ENCODE assay signal across 8 cellular contexts in genomic region chr16:15704545-15704987, GRCh38. TPM values are rescaled to one million over a fixed set of nuclear protein-coding genes. Genes with fewer than 3 reads are reported as not detected.
DNase-seq lines count a peak whose midpoint lies in the region; ATAC-seq and TF ChIP-seq lines count a peak whose summit lies in the region.

No MANE protein-coding gene starts in this region.

- peak; percentile 53 to 72 (median 66) for DNase-seq in CD4-positive, CD25-positive, alpha-beta regulatory T cell
- DNase-seq in HS-27A (ENCODE audit: low read depth) (peak; percentile 30), PC-3 (peak; percentile 73), fibroblast of peridontal ligament (ENCODE audit: extremely low read depth) (peak; percentile 82), neural progenitor cell (ENCODE audit: low spot score) (peak; percentile 82), stomach (peak; percentile 70)
- peak; percentile 86 to 87 for DNase-seq in activated T-cell treated with anti-CD3 and anti-CD28 coated beads, Interleukin-2, amount 50 U/mL, for 48 hours

- H3K27me3 Mint-ChIP-seq in CD4-positive, CD25-positive, alpha-beta regulatory T cell: no peaks in the 10 kb centered on the region
- peaks cover 2% of the 10 kb centered on the region for H3K27me3 Mint-ChIP-seq in neural progenitor cell (ENCODE audit: insufficient read depth, low read depth)

- H3K9me3 ChIP-seq in CD4-positive, CD25-positive, alpha-beta regulatory T cell (ENCODE audit: control insufficient read depth in 2 of 2, low read length in 2 of 2): no peaks in the 10 kb centered on the region
- no peaks in the 10 kb centered on the region for H3K9me3 ChIP-seq in PC-3 (ENCODE audit: low read length)
- no peaks in the 10 kb centered on the region for H3K9me3 ChIP-seq in neural progenitor cell (ENCODE audit: low read depth)
- H3K9me3 ChIP-seq in stomach: no peaks in the 10 kb centered on the region

- H3K4me1 Mint-ChIP-seq in CD4-positive, CD25-positive, alpha-beta regulatory T cell: peaks cover 5 to 21% (median 14%) of the 10 kb centered on the region in 4 donors
- no peaks in the 10 kb centered on the region for H3K4me1 Mint-ChIP-seq in neural progenitor cell

- peaks cover 56% of the 10 kb centered on the region for H3K36me3 ChIP-seq in CD4-positive, CD25-positive, alpha-beta regulatory T cell (ENCODE audit: control insufficient read depth, insufficient read depth, low read length)
- peaks cover 3% of the 10 kb centered on the region; the same call in 1 of the 2 replicates for H3K36me3 ChIP-seq in PC-3 (ENCODE audit: low read depth, low read length)
- H3K36me3 ChIP-seq in neural progenitor cell: no peaks in the 10 kb centered on the region
- H3K36me3 ChIP-seq in stomach: peaks cover 13 to 91% (median 78%) of the 10 kb centered on the region in 4 donors

- no TSS peak for BruUV-seq in PC-3 (replicated peaks; lab: Mats Ljungman, UMichigan)

- H3F3A ChIP-seq in PC-3 (ENCODE audit: low read length, unreplicated experiment) (no peaks in the 10 kb centered on the region), neural progenitor cell (ENCODE audit: low read depth) (no peaks in the 10 kb centered on the region)

- ATAC-seq in CD4-positive, CD25-positive, alpha-beta regulatory T cell (ENCODE audit: low read depth in 2 of 2): peak; percentile 61 to 71
- ATAC-seq in PC-3: peak; percentile 79
- no peak for ATAC-seq in HG03442 (IDR thresholded peaks at IDR 0.05; ENCODE audit: unreplicated experiment)

- peaks cover 0 to 1% (median 0%) of the 10 kb centered on the region in 7 donors for H3K9me3 Mint-ChIP-seq in CD4-positive, CD25-positive, alpha-beta regulatory T cell
- H3K9me3 Mint-ChIP-seq in neural progenitor cell: no peaks in the 10 kb centered on the region

- no peak overlapping the region for H3K4me3 Mint-ChIP-seq in CD4-positive, CD25-positive, alpha-beta regulatory T cell
- H3K4me3 Mint-ChIP-seq in neural progenitor cell: no peak overlapping the region

- CTCF ChIA-PET in PC-3 (lab: Charles Lee): no interaction called here

- H2AFZ ChIP-seq in PC-3 (ENCODE audit: low read length) (no peak overlapping the region), neural progenitor cell (replicated peaks) (no peak overlapping the region)

- H3K4me1 ChIP-seq in CD4-positive, CD25-positive, alpha-beta regulatory T cell (ENCODE audit: control insufficient read depth, insufficient read depth, low read length, poor library complexity, severe bottlenecking): no peaks in the 10 kb centered on the region
- H3K4me1 ChIP-seq in PC-3 (ENCODE audit: insufficient read depth, low read length) (no peaks in the 10 kb centered on the region), neural progenitor cell (no peaks in the 10 kb centered on the region), stomach (peaks cover 0 to 4% (median 0%) of the 10 kb centered on the region in 4 donors)

- peak overlapping the region in 2 of 3 donors; percentile 15 to 79 for H3K27ac Mint-ChIP-seq in CD4-positive, CD25-positive, alpha-beta regulatory T cell
- H3K27ac Mint-ChIP-seq in neural progenitor cell: no peak overlapping the region

- H3K36me3 Mint-ChIP-seq in CD4-positive, CD25-positive, alpha-beta regulatory T cell: peaks cover 28% of the 10 kb centered on the region
- peaks cover 14% of the 10 kb centered on the region for H3K36me3 Mint-ChIP-seq in neural progenitor cell

- intact Hi-C loops in PC-3 (cut with micrococcal nuclease): loop anchor here (2.0 kb wide), 2 partner anchors 32 to 60 kb away; no protein-coding TSS in a partner anchor
- intact Hi-C loops in stomach (cut with DNase I; ENCODE audit: low total_unique reads): no loop called here

- no peaks in the 10 kb centered on the region for H4K20me1 ChIP-seq in PC-3 (ENCODE audit: low read length)
- H4K20me1 ChIP-seq in neural progenitor cell (ENCODE audit: low read depth): no peaks in the 10 kb centered on the region

- POLR2A ChIA-PET in PC-3 (lab: Charles Lee; ENCODE audit: unreplicated experiment): no interaction called here

- TF ChIP-seq EP300 in stomach (IDR thresholded peaks at IDR 0.05): no peak

- no peak overlapping the region for H3K9ac ChIP-seq in PC-3 (ENCODE audit: low read length)
- H3K9ac ChIP-seq in neural progenitor cell: no peak overlapping the region

- H3K79me2 ChIP-seq in PC-3 (ENCODE audit: low read length): no peaks in the 10 kb centered on the region
- H3K79me2 ChIP-seq in neural progenitor cell (ENCODE audit: low read depth): no peaks in the 10 kb centered on the region

- no peak for TF ChIP-seq POLR2A in stomach (IDR thresholded peaks at IDR 0.05)

- H3K4me2 ChIP-seq in PC-3 (ENCODE audit: low read length) (no peak overlapping the region), neural progenitor cell (no peak overlapping the region)

- H3K4me3 ChIP-seq in CD4-positive, CD25-positive, alpha-beta regulatory T cell (ENCODE audit: low read depth, low read length): no peak overlapping the region
- H3K4me3 ChIP-seq in PC-3 (ENCODE audit: low read length): no peak overlapping the region
- no peak overlapping the region for H3K4me3 ChIP-seq in neural progenitor cell
- H3K4me3 ChIP-seq in stomach: no peak overlapping the region

- H3K27me3 ChIP-seq in CD4-positive, CD25-positive, alpha-beta regulatory T cell (ENCODE audit: control insufficient read depth, insufficient read depth, low read length): no peaks in the 10 kb centered on the region
- H3K27me3 ChIP-seq in PC-3 (ENCODE audit: low read length) (no peaks in the 10 kb centered on the region), neural progenitor cell (no peaks in the 10 kb centered on the region), stomach (no peaks in the 10 kb centered on the region)

- H3K9me2 ChIP-seq in PC-3 (replicated peaks; ENCODE audit: low read length): no peaks in the 10 kb centered on the region

- 57 to 76% (median 70%) methylated on average over 8 of the region's 8 CpGs for WGBS in stomach, 5 donors

- TF ChIP-seq CTCF in PC-3 (conservative IDR thresholded peaks at IDR 0.05; ENCODE audit: low read depth, low read length) (peak; percentile 79), neural progenitor cell (IDR thresholded peaks at IDR 0.05) (peak; percentile 85), stomach (IDR thresholded peaks at IDR 0.05) (peak in 5 of 7 experiments; percentile 31 to 75 (median 60))

- peak overlapping the region; percentile 18 for H3K27ac ChIP-seq in CD4-positive, CD25-positive, alpha-beta regulatory T cell (ENCODE audit: insufficient read depth, low read length, poor library complexity, severe bottlenecking)
- H3K27ac ChIP-seq in PC-3 (ENCODE audit: low read length) (no peak overlapping the region), neural progenitor cell (no peak overlapping the region), stomach (peak overlapping the region in 1 of 5 donors; percentile 40)

RNA-seq across cellular contexts. Expression of gene NDE1, which starts 54.5 kb away (rescaled TPM):
- total RNA-seq in CD4-positive, CD25-positive, alpha-beta regulatory T cell: 146 TPM
- 10 to 100 TPM; 32.5 to 44.6 (median 42.5) TPM for polyA plus RNA-seq in CD4-positive, CD25-positive, alpha-beta regulatory T cell
- total RNA-seq in PC-3 (2014; rRNA removed) (22.6 and 24.9 TPM in 2 replicates), neural progenitor cell (ENCODE audit: low replicate concordance) (85.3 and 88.1 TPM in 2 replicates), stomach (100 to 1,000 TPM in 1 of 5 donors, 10 to 100 TPM in 4; 26.2 to 286 (median 28.6) TPM)
- polyA plus RNA-seq in stomach: 10 to 100 TPM in 1 of 3 donors, 1 to 10 TPM in 2; 6.7 to 13.9 (median 8.1) TPM

Comparison
In these comparisons a context has a peak if more than half of its experiments do, and no peak if none do; other contexts are left out.
1. DNase-seq: peak in every context shown above with its lines; median percentile 86 in activated T-cell treated with anti-CD3 and anti-CD28 coated beads, Interleukin-2, amount 50 U/mL, for 48 hours; 82 in fibroblast of peridontal ligament; 82 in neural progenitor cell; 73 in PC-3; 70 in stomach; 66 in CD4-positive, CD25-positive, alpha-beta regulatory T cell; 30 in HS-27A.